17 cellular contexts compared by ENCODE assay signal in genomic region chr18:7413906-7414305, GRCh38.
"Had no signal": no experiment of that assay in that cellular context is flagged by ENCODE, and none has a peak within 500 bp of the region (broad histone marks: within the 10 kb centered on the region; RNA-seq: fewer than 3 reads in every experiment).

No MANE protein-coding gene starts in this region.

- H3K4me1 ChIP-seq: psoas muscle, right lobe of liver, stomach, tibial artery had no signal

- H3K36me3 Mint-ChIP-seq: activated naive CD8-positive, alpha-beta T cell treated with anti-CD3 and anti-CD28 coated beads for 36 hours; brain had no signal

- FAIRE-seq: endothelial cell of umbilical vein had no signal

- DNase-seq: activated B cell treated with CpG ODN at 0.5 μM for 24 hours; activated CD4-positive, alpha-beta T cell treated with anti-CD3 and anti-CD28 coated beads, Interleukin-2, amount 10 ng/mL, durations not matched to agents 7 days and 5 days; activated CD8-positive, alpha-beta memory T cell treated with anti-CD3 and anti-CD28 coated beads for 24 hours; activated gamma-delta T cell treated with Interleukin-2 at 50 U/mL for 16 hours; activated naive CD8-positive, alpha-beta T cell treated with anti-CD3 and anti-CD28 coated beads for 36 hours; effector CD8-positive, alpha-beta T cell; kidney; left lung; right lobe of liver; spleen; stomach; SW 1271 had no signal

- H3K27me3 Mint-ChIP-seq: activated B cell treated with CpG ODN at 0.5 μM for 24 hours; activated CD4-positive, alpha-beta T cell treated with anti-CD3 and anti-CD28 coated beads, Interleukin-2, amount 10 ng/mL, durations not matched to agents 7 days and 5 days; activated naive CD8-positive, alpha-beta T cell treated with anti-CD3 and anti-CD28 coated beads for 36 hours; brain had no signal

- H3K36me3 ChIP-seq: left lung, right lobe of liver, spleen, stomach, tibial artery had no signal

- H3K4me1 Mint-ChIP-seq: activated B cell treated with CpG ODN at 0.5 μM for 24 hours; activated CD4-positive, alpha-beta T cell treated with anti-CD3 and anti-CD28 coated beads, Interleukin-2, amount 10 ng/mL, durations not matched to agents 7 days and 5 days; activated naive CD8-positive, alpha-beta T cell treated with anti-CD3 and anti-CD28 coated beads for 36 hours; nephron had no signal

- H3K27ac ChIP-seq: psoas muscle, right lobe of liver, tibial artery had no signal

- H3K4me3 ChIP-seq: left lung, psoas muscle, right lobe of liver, spleen, stomach, tibial artery had no signal

- H3K27me3 ChIP-seq: left lung, right lobe of liver, spleen, stomach, tibial artery had no signal

- H3K27ac Mint-ChIP-seq: activated B cell treated with CpG ODN at 0.5 μM for 24 hours; activated CD4-positive, alpha-beta T cell treated with anti-CD3 and anti-CD28 coated beads, Interleukin-2, amount 10 ng/mL, durations not matched to agents 7 days and 5 days; activated naive CD8-positive, alpha-beta T cell treated with anti-CD3 and anti-CD28 coated beads for 36 hours; brain; nephron had no signal

- H3K4me3 Mint-ChIP-seq: activated B cell treated with CpG ODN at 0.5 μM for 24 hours; activated CD4-positive, alpha-beta T cell treated with anti-CD3 and anti-CD28 coated beads, Interleukin-2, amount 10 ng/mL, durations not matched to agents 7 days and 5 days; activated naive CD8-positive, alpha-beta T cell treated with anti-CD3 and anti-CD28 coated beads for 36 hours; brain; nephron had no signal

- H3K9me3 ChIP-seq: left lung, psoas muscle, right lobe of liver, spleen, stomach, tibial artery had no signal
